11 cellular contexts compared by ENCODE assay signal in genomic region chr17:28908640-28909098, GRCh38.
DNase-seq lines count a peak whose midpoint lies in the region; ATAC-seq, FAIRE-seq and TF ChIP-seq lines count a peak whose summit lies in the region.
"Had no signal": no experiment of that assay in that cellular context is flagged by ENCODE, and none has a peak within 500 bp of the region (broad histone marks: within the 10 kb centered on the region; RNA-seq: fewer than 3 reads in every experiment).

No MANE protein-coding gene starts in this region.

- H3K9me3 ChIP-seq in mucosa of rectum (ENCODE audit: control insufficient read depth in 2 of 2, low read length in 2 of 2), result no peaks in the 10 kb centered on the region

- H3K9me3 Mint-ChIP-seq in stimulated activated naive CD8-positive, alpha-beta T cell treated with anti-CD3 and anti-CD28 coated beads, Interleukin-15, Interleukin-2, amounts not matched to agents 100 ng/mL and 50 ng/mL, for 24 hours, result no peaks in the 10 kb centered on the region
- H3K9me3 Mint-ChIP-seq in stimulated activated naive CD8-positive, alpha-beta T cell treated with anti-CD3 and anti-CD28 coated beads, Interleukin-15, amount 100 ng/mL, for 72 hours, result no peaks in the 10 kb centered on the region
- no peaks in the 10 kb centered on the region for H3K9me3 Mint-ChIP-seq in effector memory CD8-positive, alpha-beta T cell

- no peaks in the 10 kb centered on the region for H3K27me3 ChIP-seq in mucosa of rectum (ENCODE audit: control insufficient read depth in 2 of 2, insufficient read depth in 2 of 2, low read length in 2 of 2)

- H3K4me1 ChIP-seq in mucosa of rectum (ENCODE audit: control insufficient read depth in 2 of 2, insufficient read depth in 2 of 2, low read length in 2 of 2), result peaks cover 23 to 26% of the 10 kb centered on the region in 2 donors

- no peaks in the 10 kb centered on the region for H3K27me3 Mint-ChIP-seq in stimulated activated naive CD8-positive, alpha-beta T cell treated with anti-CD3 and anti-CD28 coated beads, Interleukin-15, Interleukin-2, amounts not matched to agents 100 ng/mL and 50 ng/mL, for 24 hours
- no peaks in the 10 kb centered on the region for H3K27me3 Mint-ChIP-seq in stimulated activated naive CD8-positive, alpha-beta T cell treated with anti-CD3 and anti-CD28 coated beads, Interleukin-15, amount 100 ng/mL, for 72 hours
- H3K27me3 Mint-ChIP-seq in effector memory CD8-positive, alpha-beta T cell, result no peaks in the 10 kb centered on the region

- H3K4me3 Mint-ChIP-seq in stimulated activated naive CD8-positive, alpha-beta T cell treated with anti-CD3 and anti-CD28 coated beads, Interleukin-15, Interleukin-2, amounts not matched to agents 100 ng/mL and 50 ng/mL, for 24 hours, result no peak overlapping the region
- no peak overlapping the region for H3K4me3 Mint-ChIP-seq in stimulated activated naive CD8-positive, alpha-beta T cell treated with anti-CD3 and anti-CD28 coated beads, Interleukin-15, amount 100 ng/mL, for 72 hours
- no peak overlapping the region for H3K4me3 Mint-ChIP-seq in effector memory CD8-positive, alpha-beta T cell

- peak overlapping the region; percentile 61 for H3K27ac Mint-ChIP-seq in stimulated activated naive CD8-positive, alpha-beta T cell treated with anti-CD3 and anti-CD28 coated beads, Interleukin-15, Interleukin-2, amounts not matched to agents 100 ng/mL and 50 ng/mL, for 24 hours
- peak overlapping the region in 1 of 2 donors; percentile 74 for H3K27ac Mint-ChIP-seq in stimulated activated naive CD8-positive, alpha-beta T cell treated with anti-CD3 and anti-CD28 coated beads, Interleukin-15, amount 100 ng/mL, for 72 hours
- peak overlapping the region; percentile 16 to 66 for H3K27ac Mint-ChIP-seq in effector memory CD8-positive, alpha-beta T cell

- H3K4me1 Mint-ChIP-seq in stimulated activated naive CD8-positive, alpha-beta T cell treated with anti-CD3 and anti-CD28 coated beads, Interleukin-15, Interleukin-2, amounts not matched to agents 100 ng/mL and 50 ng/mL, for 24 hours (ENCODE audit: low read depth), result no peaks in the 10 kb centered on the region
- peaks cover 9% of the 10 kb centered on the region for H3K4me1 Mint-ChIP-seq in stimulated activated naive CD8-positive, alpha-beta T cell treated with anti-CD3 and anti-CD28 coated beads, Interleukin-15, amount 100 ng/mL, for 72 hours
- peaks cover under 1 to 5% of the 10 kb centered on the region in 2 donors for H3K4me1 Mint-ChIP-seq in effector memory CD8-positive, alpha-beta T cell (ENCODE audit: low read depth in 2 of 2)

- no peak for TF ChIP-seq POLR2A in H54 (IDR thresholded peaks at IDR 0.05; ENCODE audit: low read depth, low read length)

- H3K27ac ChIP-seq in mucosa of rectum (ENCODE audit: low read depth in 2 of 2, low read length in 2 of 2), result peak overlapping the region; percentile 39 to 60

- H3K36me3 ChIP-seq in mucosa of rectum (ENCODE audit: control insufficient read depth in 2 of 2, insufficient read depth in 2 of 2, low read length in 2 of 2), result peaks cover 69% of the 10 kb centered on the region in 2 donors

- no peak for ATAC-seq in stimulated activated naive CD8-positive, alpha-beta T cell treated with anti-CD3 and anti-CD28 coated beads, Interleukin-15, amount 100 ng/mL, for 72 hours
- ATAC-seq in effector memory CD8-positive, alpha-beta T cell (replicated peaks), result no peak
- no peak for ATAC-seq in stimulated activated naive CD8-positive, alpha-beta T cell treated with anti-CD3 and anti-CD28 coated beads, Interleukin-15, Interleukin-2, amounts not matched to agents 100 U/mL and 50 U/mL, for 24 hours

- DNase-seq in stimulated activated naive CD8-positive, alpha-beta T cell treated with anti-CD3 and anti-CD28 coated beads, Interleukin-15, amount 100 ng/mL, for 72 hours, result no peak
- no peak for DNase-seq in effector memory CD8-positive, alpha-beta T cell
- DNase-seq in COLO668 (lab: John Stamatoyannopoulos, UW; ENCODE audit: unreplicated experiment) (no peak), HuH-7.5 (ENCODE audit: low spot score) (no peak), H54 (ENCODE audit: insufficient read length, low spot score) (no peak)
- no peak for DNase-seq in stimulated activated naive CD8-positive, alpha-beta T cell treated with anti-CD3 and anti-CD28 coated beads, Interleukin-15, Interleukin-2, amounts not matched to agents 100 U/mL and 50 U/mL, for 24 hours
- DNase-seq: activated CD4-positive, alpha-beta T cell treated with anti-CD3 and anti-CD28 coated beads for 48 hours; NCI-H69 had no signal

- no peak for FAIRE-seq in H54 (lab: Jason Lieb, UNC)

- no peak overlapping the region for H3K4me3 ChIP-seq in mucosa of rectum (ENCODE audit: low read length in 2 of 2)
- H3K4me3 ChIP-seq: skin epidermis had no signal

- H3K9ac ChIP-seq in mucosa of rectum (ENCODE audit: low read depth in 1 of 2, low read length in 2 of 2), result no peak overlapping the region

- H3K36me3 Mint-ChIP-seq in stimulated activated naive CD8-positive, alpha-beta T cell treated with anti-CD3 and anti-CD28 coated beads, Interleukin-15, Interleukin-2, amounts not matched to agents 100 ng/mL and 50 ng/mL, for 24 hours (ENCODE audit: low read depth), result peaks cover 71% of the 10 kb centered on the region
- peaks cover 79% of the 10 kb centered on the region for H3K36me3 Mint-ChIP-seq in effector memory CD8-positive, alpha-beta T cell (ENCODE audit: insufficient read depth)
